In genomic region chr22:47588583-47588970, GRCh38 we compare ENCODE assay signal across 35 cellular contexts.
"Had no signal": no experiment of that assay in that cellular context is flagged by ENCODE, and none has a peak within 500 bp of the region (broad histone marks: within the 10 kb centered on the region; RNA-seq: fewer than 3 reads in every experiment).

No MANE protein-coding gene starts in this region.

- H3K27ac ChIP-seq: breast epithelium, epithelial cell of prostate, esophagus squamous epithelium, heart right ventricle, left ventricle myocardium inferior, neutrophil, pancreas, psoas muscle, VCaP had no signal

- H3K4me1 ChIP-seq: breast epithelium, esophagus squamous epithelium, heart right ventricle, left ventricle myocardium inferior, pancreas, psoas muscle had no signal

- FAIRE-seq: colon, endometrium, pancreas, TTC549 had no signal

- DNase-seq: activated CD4-positive, alpha-beta memory T cell treated with anti-CD3 and anti-CD28 coated beads for 36 hours; activated CD4-positive, alpha-beta T cell treated with anti-CD3 and anti-CD28 coated beads, Interleukin-2, amount 10 ng/mL, durations not matched to agents 24 days and 14 days; activated CD8-positive, alpha-beta memory T cell treated with anti-CD3 and anti-CD28 coated beads, Interleukin-2, amount 50 U/mL, for 48 hours; activated naive CD8-positive, alpha-beta T cell treated with anti-CD3 and anti-CD28 coated beads, Interleukin-2, amount 50 U/mL, for 24 hours; activated T-cell treated with anti-CD3 and anti-CD28 coated beads, Interleukin-2, amount 50 U/mL, for 24 hours; amygdala; dermis blood vessel endothelial cell; effector CD4-positive, alpha-beta T cell; esophagus squamous epithelium; foreskin melanocyte; heart right ventricle; kidney glomerular epithelial cell; left ventricle myocardium inferior; naive B cell; nephron progenitor cell; pancreas; stimulated activated CD4-positive, alpha-beta T cell treated with anti-CD3 and anti-CD28 coated beads, Interleukin-15, amount 100 ng/mL, for 24 hours; stimulated activated CD4-positive, alpha-beta T cell treated with anti-CD3 and anti-CD28 coated beads, Interleukin-2, amount 100 ng/mL, for 24 hours; stimulated activated naive B cell treated with anti-CD40 and anti-IgM and Interleukin-4, amounts not matched to agents 10 μg/mL and 1 μg/mL and 100 μg/mL, for 72 hours; SW 1271; T-helper 9 cell; trophoblast cell had no signal

- ATAC-seq: activated CD4-positive, CD25-positive, alpha-beta regulatory T cell treated with anti-CD3 and anti-CD28 coated beads, Interleukin-2, amount 50 U/mL, for 24 hours; activated naive CD8-positive, alpha-beta T cell treated with anti-CD3 and anti-CD28 coated beads, Interleukin-2, amount 50 U/mL, for 24 hours; heart right ventricle; pancreas; psoas muscle; stimulated activated naive B cell treated with anti-CD40 and anti-IgM and Interleukin-4, amounts not matched to agents 10 μg/mL and 1 μg/mL and 100 μg/mL, for 72 hours had no signal

- H3K27ac Mint-ChIP-seq: activated CD4-positive, alpha-beta memory T cell treated with anti-CD3 and anti-CD28 coated beads for 36 hours; activated CD4-positive, alpha-beta T cell treated with anti-CD3 and anti-CD28 coated beads, Interleukin-2, amount 10 ng/mL, durations not matched to agents 24 days and 14 days; activated naive CD4-positive, alpha-beta T cell treated with anti-CD3 and anti-CD28 coated beads, Interleukin-2, amount 50 U/mL, for 24 hours; activated naive CD8-positive, alpha-beta T cell treated with anti-CD3 and anti-CD28 coated beads, Interleukin-2, amount 50 U/mL, for 24 hours; activated T-cell treated with anti-CD3 and anti-CD28 coated beads, Interleukin-2, amount 50 U/mL, for 24 hours; mesothelial cell of epicardium; nephron progenitor cell; stimulated activated naive B cell treated with anti-CD40 and anti-IgM and Interleukin-4, amounts not matched to agents 10 μg/mL and 1 μg/mL and 100 μg/mL, for 72 hours; T-helper 1 cell treated with Interleukin-12 subunit alpha and Interleukin-12 subunit beta and Interleukin-4 antibody, amounts not matched to agents 30 μg/mL and 1 μg/mL, for 36 hours had no signal

- H3K4me3 Mint-ChIP-seq: activated CD4-positive, alpha-beta memory T cell treated with anti-CD3 and anti-CD28 coated beads for 36 hours; activated CD4-positive, alpha-beta T cell treated with anti-CD3 and anti-CD28 coated beads, Interleukin-2, amount 10 ng/mL, durations not matched to agents 24 days and 14 days; activated naive CD4-positive, alpha-beta T cell treated with anti-CD3 and anti-CD28 coated beads, Interleukin-2, amount 50 U/mL, for 24 hours; activated naive CD8-positive, alpha-beta T cell treated with anti-CD3 and anti-CD28 coated beads, Interleukin-2, amount 50 U/mL, for 24 hours; activated T-cell treated with anti-CD3 and anti-CD28 coated beads, Interleukin-2, amount 50 U/mL, for 24 hours; central memory CD8-positive, alpha-beta T cell; mesothelial cell of epicardium; nephron progenitor cell; stimulated activated naive B cell treated with anti-CD40 and anti-IgM and Interleukin-4, amounts not matched to agents 10 μg/mL and 1 μg/mL and 100 μg/mL, for 72 hours; T-helper 1 cell treated with Interleukin-12 subunit alpha and Interleukin-12 subunit beta and Interleukin-4 antibody, amounts not matched to agents 30 μg/mL and 1 μg/mL, for 36 hours had no signal

- H3K4me1 Mint-ChIP-seq: activated CD4-positive, alpha-beta T cell treated with anti-CD3 and anti-CD28 coated beads, Interleukin-2, amount 10 ng/mL, durations not matched to agents 24 days and 14 days; activated naive CD4-positive, alpha-beta T cell treated with anti-CD3 and anti-CD28 coated beads, Interleukin-2, amount 50 U/mL, for 24 hours; activated naive CD8-positive, alpha-beta T cell treated with anti-CD3 and anti-CD28 coated beads, Interleukin-2, amount 50 U/mL, for 24 hours; central memory CD8-positive, alpha-beta T cell; mesothelial cell of epicardium; naive B cell; nephron progenitor cell; stimulated activated naive B cell treated with anti-CD40 and anti-IgM and Interleukin-4, amounts not matched to agents 10 μg/mL and 1 μg/mL and 100 μg/mL, for 72 hours had no signal

- H3K4me3 ChIP-seq: breast epithelium, esophagus squamous epithelium, heart right ventricle, left ventricle myocardium inferior, pancreas, psoas muscle had no signal

- H3K36me3 Mint-ChIP-seq: activated CD4-positive, alpha-beta memory T cell treated with anti-CD3 and anti-CD28 coated beads for 36 hours; activated naive CD4-positive, alpha-beta T cell treated with anti-CD3 and anti-CD28 coated beads, Interleukin-2, amount 50 U/mL, for 24 hours; naive B cell; stimulated activated naive B cell treated with anti-CD40 and anti-IgM and Interleukin-4, amounts not matched to agents 10 μg/mL and 1 μg/mL and 100 μg/mL, for 72 hours had no signal

- H3K9me3 Mint-ChIP-seq: activated CD4-positive, alpha-beta T cell treated with anti-CD3 and anti-CD28 coated beads, Interleukin-2, amount 10 ng/mL, durations not matched to agents 24 days and 14 days; activated naive CD4-positive, alpha-beta T cell treated with anti-CD3 and anti-CD28 coated beads, Interleukin-2, amount 50 U/mL, for 24 hours; central memory CD8-positive, alpha-beta T cell had no signal

- H3K27me3 Mint-ChIP-seq: activated CD4-positive, alpha-beta memory T cell treated with anti-CD3 and anti-CD28 coated beads for 36 hours; activated CD4-positive, alpha-beta T cell treated with anti-CD3 and anti-CD28 coated beads, Interleukin-2, amount 10 ng/mL, durations not matched to agents 24 days and 14 days; activated naive CD8-positive, alpha-beta T cell treated with anti-CD3 and anti-CD28 coated beads, Interleukin-2, amount 50 U/mL, for 24 hours had no signal

- H3K36me3 ChIP-seq: breast epithelium, esophagus squamous epithelium, heart right ventricle, left ventricle myocardium inferior, neutrophil, pancreas had no signal

- H3K27me3 ChIP-seq: neutrophil, pancreas had no signal

- H3K9me3 ChIP-seq: neutrophil, pancreas had no signal
